Comparison of ENCODE assay signal across 19 cellular contexts in genomic region chr21:43268086-43268803, GRCh38.
DNase-seq lines count a peak whose midpoint lies in the region; ATAC-seq and TF ChIP-seq lines count a peak whose summit lies in the region.
"Had no signal": no experiment of that assay in that cellular context is flagged by ENCODE, and none has a peak within 500 bp of the region (broad histone marks: within the 10 kb centered on the region; RNA-seq: fewer than 3 reads in every experiment).

No MANE protein-coding gene starts in this region.

- H3K79me1 ChIP-seq in neuronal stem cell (ENCODE audit: low read depth, low read length): no peaks in the 10 kb centered on the region

- peak overlapping the region; percentile 28 for H3K23ac ChIP-seq in neuronal stem cell (ENCODE audit: low read depth, low read length, poor library complexity)

- H2AK5ac ChIP-seq in neuronal stem cell (ENCODE audit: low read depth, low read length): no peak overlapping the region

- no peaks in the 10 kb centered on the region for H3K9me3 ChIP-seq in neuronal stem cell (replicated peaks in 1 of 2; ENCODE audit: control insufficient read depth in 2 of 2, insufficient read depth in 1 of 2, low read depth in 1 of 2, low read length in 2 of 2)
- H3K9me3 ChIP-seq: SJSA1 had no signal

- no peak overlapping the region for H4K91ac ChIP-seq in neuronal stem cell (ENCODE audit: low read depth, low read length, poor library complexity)

- DNase-seq in Ammon's horn (ENCODE audit: low spot score) (peak; percentile 24), RWPE1 (ENCODE audit: low spot score) (no peak), left cardiac atrium (peak; percentile 18), neuronal stem cell (ENCODE audit: low spot score) (no peak), LoVo (ENCODE audit: low spot score) (no peak), NCI-H2081 (lab: John Stamatoyannopoulos, UW) (no peak)
- DNase-seq: DMS 273 treated with DMSO at 0.1 percent for 48 hours; GF-D8; MV-4-11; NCI-H1417; NCI-H187 treated with DMSO at 0.1 percent for 48 hours; NCI-H2171; NCI-H446 treated with DMSO at 0.1 percent for 48 hours; NK-92 treated with Interleukin-12 subunit alpha and Interleukin-12 subunit beta, amount 100 ng/mL, for 24 hours had no signal

- ATAC-seq in left cardiac atrium: no peak
- ATAC-seq in HG03196 (IDR thresholded peaks at IDR 0.05; ENCODE audit: unreplicated experiment): no peak
- ATAC-seq in GM21515 (IDR thresholded peaks at IDR 0.05; ENCODE audit: unreplicated experiment): no peak

- TF ChIP-seq CTCF in RWPE1 (conservative IDR thresholded peaks at IDR 0.05; ENCODE audit: low read depth): no peak

- H3K4me2 ChIP-seq in neuronal stem cell (ENCODE audit: insufficient read depth, low read length, poor library complexity, severe bottlenecking): no peak overlapping the region

- no peak overlapping the region for H3K4ac ChIP-seq in neuronal stem cell (ENCODE audit: low read length)

- H3K27ac ChIP-seq in RWPE1: peak overlapping the region; percentile 64
- no peak overlapping the region for H3K27ac ChIP-seq in neuronal stem cell (replicated peaks; ENCODE audit: low read length)
- H3K27ac ChIP-seq: C4-2B, HL-60, SJSA1 had no signal

- no peak overlapping the region for H2BK5ac ChIP-seq in neuronal stem cell (ENCODE audit: low read length)

- no peak overlapping the region for H2BK120ac ChIP-seq in neuronal stem cell (ENCODE audit: low read depth, low read length)

- no CpG with 5 or more reads among the region's 9 CpGs for WGBS in neuronal stem cell (ENCODE audit: extremely low coverage in 2 of 2, insufficient read length in 2 of 2, insufficient replicate concordance in 1 of 2), 2 donors

- H2BK15ac ChIP-seq in neuronal stem cell (ENCODE audit: low read length): no peak overlapping the region

- intact Hi-C loops in left cardiac atrium (cut with DNase I): no loop called here

- H3K36me3 ChIP-seq in neuronal stem cell (replicated peaks in 1 of 2; ENCODE audit: control insufficient read depth in 2 of 2, insufficient read depth in 2 of 2, low read length in 2 of 2): no peaks in the 10 kb centered on the region
- H3K36me3 ChIP-seq: SJSA1 had no signal

- no peak overlapping the region for H3K18ac ChIP-seq in neuronal stem cell (ENCODE audit: low read length)

- no peak overlapping the region for H2BK12ac ChIP-seq in neuronal stem cell (ENCODE audit: low read length)

- POLR2A ChIA-PET in RWPE1 (lab: Yijun Ruan, JAX; ENCODE audit: low non-redundant PET): no interaction called here

- H2AFZ ChIP-seq in neuronal stem cell (ENCODE audit: low read length): no peak overlapping the region

- H3K27me3 ChIP-seq in neuronal stem cell (ENCODE audit: control insufficient read depth in 3 of 3, insufficient read depth in 3 of 3, low read depth in 1 of 3, low read length in 3 of 3): peaks cover 0 to 4% (median 0%) of the 10 kb centered on the region in 3 experiments

- no peak overlapping the region for H3K4me3 ChIP-seq in neuronal stem cell (ENCODE audit: low read length in 2 of 2)
- H3K4me3 ChIP-seq: SJSA1 had no signal

- H3K9ac ChIP-seq in neuronal stem cell (ENCODE audit: low read depth, low read length, poor library complexity): no peak overlapping the region

- no peak overlapping the region for H4K8ac ChIP-seq in neuronal stem cell (ENCODE audit: low read depth, low read length)

- no peak overlapping the region for H3K14ac ChIP-seq in neuronal stem cell (ENCODE audit: low read length)

- CTCF ChIA-PET in RWPE1 (lab: Yijun Ruan, JAX): no interaction called here

- peaks cover 2 to 5% of the 10 kb centered on the region in 2 donors for H3K4me1 ChIP-seq in neuronal stem cell (ENCODE audit: control insufficient read depth in 2 of 2, insufficient read depth in 1 of 2, low read depth in 1 of 2, low read length in 2 of 2)
- H3K4me1 ChIP-seq: SJSA1 had no signal

Comparison
In these comparisons a context has a peak if more than half of its experiments do, and no peak if none do; other contexts are left out.
1. DNase-seq: peak in Ammon's horn (single experiment) and left cardiac atrium (single experiment); none in RWPE1 (single experiment), neuronal stem cell (single experiment), LoVo (single experiment) and NCI-H2081 (0 of 2).